Comparison of ENCODE assay signal across 1 cellular context in genomic region chr11:26297179-26297970, GRCh38.
A peak's percentile ranks its signal among the peaks of the same experiment; 100 is the strongest.
TF ChIP-seq lines count a peak whose summit lies in the region.

No MANE protein-coding gene starts in this region.

TF ChIP-seq in IMR-90, 13 proteins besides CTCF, POLR2A, EP300 and RAD21 (continued from another document):
- TF ChIP-seq ELK1 (IDR thresholded peaks at IDR 0.05; ENCODE audit: borderline replicate concordance, low read depth, low read length) = no peak
- TF ChIP-seq RFX5 (IDR thresholded peaks at IDR 0.05; ENCODE audit: low read depth, low read length) = no peak
- no peak for TF ChIP-seq NFE2L2 (IDR thresholded peaks at IDR 0.05; ENCODE audit: low read depth, low read length)
- no peak for TF ChIP-seq BHLHE40 (IDR thresholded peaks at IDR 0.05; ENCODE audit: low read depth, low read length)
- no peak for TF ChIP-seq RCOR1 (IDR thresholded peaks at IDR 0.05; ENCODE audit: insufficient replicate concordance, low read length)
- TF ChIP-seq MXI1 (IDR thresholded peaks at IDR 0.05; ENCODE audit: borderline replicate concordance, low read depth, low read length) = no peak
- no peak for TF ChIP-seq MAFK (IDR thresholded peaks at IDR 0.05; ENCODE audit: low read depth, low read length)
- peak; percentile 42; the same call in 1 of the 2 replicates for TF ChIP-seq SMC3 (IDR thresholded peaks at IDR 0.05; ENCODE audit: low read depth, low read length)
